Comparison of ENCODE assay signal across 8 cellular contexts in genomic region chr5:111756701-111757581, GRCh38. TPM values are rescaled to one million over a fixed set of nuclear protein-coding genes. Genes with fewer than 3 reads are reported as not detected.
DNase-seq lines count a peak whose midpoint lies in the region; ATAC-seq and TF ChIP-seq lines count a peak whose summit lies in the region.

A gene with protein sequence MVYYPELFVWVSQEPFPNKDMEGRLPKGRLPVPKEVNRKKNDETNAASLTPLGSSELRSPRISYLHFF (minus strand): TSS chr5:111757194. CDS start chr5:111755772, 1,422 bp downstream.

- ATAC-seq in GM19043 (IDR thresholded peaks at IDR 0.05; ENCODE audit: low read depth, unreplicated experiment) (peak; percentile 44), HG03378 (IDR thresholded peaks at IDR 0.05; ENCODE audit: unreplicated experiment) (peak; percentile 55), left colon (peak; percentile 63)

- no peaks in the 10 kb centered on the region for H3K9me3 ChIP-seq in colonic mucosa

- H3K4me1 ChIP-seq in colonic mucosa: no peaks in the 10 kb centered on the region

- peak within 1 kb of the TSS; percentile 95 for H3K27ac ChIP-seq in colonic mucosa

- DNase-seq in AG20443 (ENCODE audit: low spot score) (peak; percentile 85), NCI-H345 treated with DMSO at 0.1 percent for 48 hours (lab: John Stamatoyannopoulos, UW; ENCODE audit: unreplicated experiment) (peak; percentile 56), colonic mucosa (peak; percentile 82), left colon (peak; percentile 87 to 92)
- DNase-seq in activated CD4-positive, CD25-positive, alpha-beta regulatory T cell treated with anti-CD3 and anti-CD28 coated beads, Interleukin-2, amount 50 U/mL, for 72 hours: peak; percentile 62
- DNase-seq in stimulated activated CD4-positive, alpha-beta T cell treated with anti-CD3 and anti-CD28 coated beads, Interleukin-1b, Interleukin-23, amount 100 ng/mL, for 24 hours (ENCODE audit: low read depth in 4 of 4, low spot score in 1 of 4): peak; percentile 32 to 64 (median 55)

- H3K9ac ChIP-seq in colonic mucosa (ENCODE audit: low read depth in 2 of 2, low read length in 2 of 2): peak within 1 kb of the TSS; percentile 73 to 88

- TF ChIP-seq CTCF in colonic mucosa (IDR thresholded peaks at IDR 0.05): no peak

- H3K36me3 ChIP-seq in colonic mucosa: no peaks in the 10 kb centered on the region

- H3K4me3 ChIP-seq in colonic mucosa: peak within 1 kb of the TSS; percentile 58

- intact Hi-C loops in colonic mucosa (cut with DNase I) (no loop called here), left colon (cut with DNase I, micrococcal nuclease) (no loop called here)

- no peaks in the 10 kb centered on the region for H3K27me3 ChIP-seq in colonic mucosa

RNA-seq across cellular contexts. Expression of the gene that starts here (rescaled TPM):
- total RNA-seq in colonic mucosa (10 to 100 TPM; 16.6 to 19.0 TPM), left colon (10 to 100 TPM; 14.3 to 16.3 TPM)

Comparison
In these comparisons a context has a peak if more than half of its experiments do, and no peak if none do; other contexts are left out.
1. Peak in every context shown above with its lines: DNase-seq, ATAC-seq, H3K4me3 ChIP-seq and H3K27ac ChIP-seq.